Comparison of ENCODE assay signal across 8 cellular contexts in the genomic region with DNA sequence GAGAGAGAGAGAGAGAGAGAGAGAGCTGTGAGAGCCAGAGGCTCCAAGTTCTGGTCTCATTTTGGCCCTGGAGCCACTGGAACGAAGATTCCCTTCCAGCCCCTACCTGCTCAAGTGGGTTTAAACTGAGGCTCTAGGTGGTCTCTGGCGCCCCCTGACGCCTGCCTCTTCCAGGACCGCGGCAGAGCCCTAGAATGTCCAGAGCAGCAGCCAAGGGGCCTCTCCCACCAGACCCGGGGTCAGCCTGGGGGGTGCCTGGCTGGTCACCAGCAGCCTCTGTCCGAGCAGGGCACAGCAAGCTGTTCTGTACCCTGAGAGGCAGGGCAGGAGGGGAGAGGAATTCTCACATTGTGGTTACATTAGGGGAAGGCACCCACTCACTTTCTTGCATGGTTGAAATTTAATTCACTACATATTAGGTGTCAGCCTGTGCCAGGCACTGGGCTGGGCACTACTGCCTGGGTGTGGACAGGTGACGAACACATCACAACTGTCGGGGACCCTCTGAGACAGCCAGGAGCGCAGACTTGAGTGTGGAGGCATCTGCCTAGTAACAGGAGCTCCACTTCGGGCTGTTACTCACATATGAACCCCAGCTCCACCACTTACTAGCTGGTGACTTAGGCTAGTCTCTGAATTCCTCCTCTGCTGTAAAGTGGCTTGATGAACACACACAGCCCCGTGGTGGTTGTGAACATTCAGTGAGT. TPM values are rescaled to one million over a fixed set of nuclear protein-coding genes. Genes with fewer than 3 reads are reported as not detected.
DNase-seq lines count a peak whose midpoint lies in the region; ATAC-seq and TF ChIP-seq lines count a peak whose summit lies in the region.

No MANE protein-coding gene starts in this region.

- DNase-seq in Ammon's horn (ENCODE audit: low spot score) (peak; percentile 29), HT1080 (ENCODE audit: low read depth) (peak; percentile 18), left kidney (ENCODE audit: low read depth, low spot score) (peak; percentile 59)
- no peak for DNase-seq in activated T-cell treated with anti-CD3 and anti-CD28 coated beads, Interleukin-2, amount 50 U/mL, for 4 hours
- no peak for DNase-seq in activated T-cell treated with anti-CD3 and anti-CD28 coated beads, Interleukin-2, amount 50 U/mL, for 24 hours
- DNase-seq in activated naive CD4-positive, alpha-beta T cell treated with anti-CD3 and anti-CD28 coated beads, Interleukin-2, amount 50 U/mL, for 16 hours: no peak

- no peaks in the 10 kb centered on the region for H3K27me3 Mint-ChIP-seq in brain
- no peaks in the 10 kb centered on the region for H3K27me3 Mint-ChIP-seq in activated T-cell treated with anti-CD3 and anti-CD28 coated beads, Interleukin-2, amount 50 U/mL, for 4 hours (ENCODE audit: low read depth)
- no peaks in the 10 kb centered on the region for H3K27me3 Mint-ChIP-seq in activated T-cell treated with anti-CD3 and anti-CD28 coated beads, Interleukin-2, amount 50 U/mL, for 24 hours

- H3K36me3 Mint-ChIP-seq in brain: peaks cover 89% of the 10 kb centered on the region
- H3K36me3 Mint-ChIP-seq in activated T-cell treated with anti-CD3 and anti-CD28 coated beads, Interleukin-2, amount 50 U/mL, for 4 hours (ENCODE audit: insufficient read depth): no peaks in the 10 kb centered on the region
- H3K36me3 Mint-ChIP-seq in activated T-cell treated with anti-CD3 and anti-CD28 coated beads, Interleukin-2, amount 50 U/mL, for 24 hours (ENCODE audit: low read depth): no peaks in the 10 kb centered on the region

- no peak for ATAC-seq in activated T-cell treated with anti-CD3 and anti-CD28 coated beads, Interleukin-2, amount 50 U/mL, for 4 hours
- ATAC-seq in HG02763 (IDR thresholded peaks at IDR 0.05; ENCODE audit: unreplicated experiment): no peak

- H3K4me3 Mint-ChIP-seq in brain: no peak overlapping the region
- no peak overlapping the region for H3K4me3 Mint-ChIP-seq in activated T-cell treated with anti-CD3 and anti-CD28 coated beads, Interleukin-2, amount 50 U/mL, for 4 hours
- H3K4me3 Mint-ChIP-seq in activated T-cell treated with anti-CD3 and anti-CD28 coated beads, Interleukin-2, amount 50 U/mL, for 24 hours: no peak overlapping the region

- peak; percentile 65 to 81 for TF ChIP-seq CTCF in brain (conservative IDR thresholded peaks at IDR 0.05)

- H3K9me3 Mint-ChIP-seq in brain: peaks cover 0 to 2% (median 0%) of the 10 kb centered on the region in 5 experiments
- H3K9me3 Mint-ChIP-seq in activated T-cell treated with anti-CD3 and anti-CD28 coated beads, Interleukin-2, amount 50 U/mL, for 4 hours: no peaks in the 10 kb centered on the region
- H3K9me3 Mint-ChIP-seq in activated T-cell treated with anti-CD3 and anti-CD28 coated beads, Interleukin-2, amount 50 U/mL, for 24 hours: no peaks in the 10 kb centered on the region

- H3K4me1 Mint-ChIP-seq in brain: peaks cover 21% of the 10 kb centered on the region
- H3K4me1 Mint-ChIP-seq in activated T-cell treated with anti-CD3 and anti-CD28 coated beads, Interleukin-2, amount 50 U/mL, for 4 hours (ENCODE audit: low read depth): no peaks in the 10 kb centered on the region
- H3K4me1 Mint-ChIP-seq in activated T-cell treated with anti-CD3 and anti-CD28 coated beads, Interleukin-2, amount 50 U/mL, for 24 hours (ENCODE audit: low read depth): no peaks in the 10 kb centered on the region

- H3K27ac Mint-ChIP-seq in brain: peak overlapping the region in 1 of 5 experiments; percentile 24
- H3K27ac Mint-ChIP-seq in activated T-cell treated with anti-CD3 and anti-CD28 coated beads, Interleukin-2, amount 50 U/mL, for 24 hours: no peak overlapping the region

RNA-seq across cellular contexts. Expression of gene AMBP, which starts 44.5 kb away (rescaled TPM):
- 0.30 and 0.47 TPM in 2 replicates for total RNA-seq in HT1080 (2014; rRNA removed; shearing (Covaris generic))
- 0.16 TPM in 1 of 2 replicates, not detected in the other for polyA plus RNA-seq in HT1080 (2015; cell fraction: cytosol; rRNA removed)
- 0.25 TPM in 1 of 2 replicates, not detected in the other for polyA plus RNA-seq in HT1080 (2015; cell fraction: nucleus; rRNA removed)
- polyA plus RNA-seq in brain (ENCODE audit: insufficient read depth, low read depth, low replicate concordance): not detected
- 1 to 10 TPM; 1.1 to 1.7 (median 1.5) TPM for total RNA-seq in activated T-cell treated with anti-CD3 and anti-CD28 coated beads, Interleukin-2, amount 50 U/mL, for 4 hours

Comparison
In these comparisons a context has a peak if more than half of its experiments do, and no peak if none do; other contexts are left out.
1. DNase-seq: peak in Ammon's horn (single experiment), HT1080 (single experiment) and left kidney (single experiment); none in activated T-cell treated with anti-CD3 and anti-CD28 coated beads, Interleukin-2, amount 50 U/mL, for 4 hours (single experiment), activated T-cell treated with anti-CD3 and anti-CD28 coated beads, Interleukin-2, amount 50 U/mL, for 24 hours (single experiment) and activated naive CD4-positive, alpha-beta T cell treated with anti-CD3 and anti-CD28 coated beads, Interleukin-2, amount 50 U/mL, for 16 hours (single experiment).